8 cellular contexts compared by ENCODE assay signal in genomic region chr3:123027292-123028232, GRCh38. TPM values are rescaled to one million over a fixed set of nuclear protein-coding genes. Genes with fewer than 3 reads are reported as not detected.
DNase-seq lines count a peak whose midpoint lies in the region; ATAC-seq and TF ChIP-seq lines count a peak whose summit lies in the region.

TSS of gene SEMA5B (minus strand) at chr3:123027763. CDS start at chr3:122961263, 66,500 bp downstream.

- intact Hi-C loops in activated CD8-positive, alpha-beta T cell treated with anti-CD3 and anti-CD28 coated beads for 36 hours (cut with micrococcal nuclease): loop anchor here (10.0 kb wide), 2 partner anchors 83 to 273 kb away; no protein-coding TSS in a partner anchor
- intact Hi-C loops in esophagus squamous epithelium (cut with DNase I): loop anchor here (10.0 kb wide), 2 partner anchors 83 to 273 kb away; no protein-coding TSS in a partner anchor

- 0% methylated on average over 4 to 26 of the region's 94 CpGs for WGBS in esophagus squamous epithelium, 2 donors

- POLR2A ChIA-PET in activated CD8-positive, alpha-beta T cell treated with anti-CD3 and anti-CD28 coated beads for 36 hours (lab: Charles Lee): interaction anchor here (0.5 kb wide), 1 partner anchor 586 kb away, joined by 3 read pairs; no protein-coding TSS in a partner anchor
- POLR2A ChIA-PET in naive thymus-derived CD8-positive, alpha-beta T cell (lab: Charles Lee): interaction anchor here (0.5 kb wide), 1 partner anchor 1984 kb away, joined by 3 read pairs; no protein-coding TSS in a partner anchor

- H3K27ac Mint-ChIP-seq in IgD-negative memory B cell: peak within 1 kb of the TSS in 1 of 3 donors; percentile 64
- no peak within 1 kb of the TSS for H3K27ac Mint-ChIP-seq in activated CD8-positive, alpha-beta T cell treated with anti-CD3 and anti-CD28 coated beads for 36 hours
- H3K27ac Mint-ChIP-seq in naive thymus-derived CD8-positive, alpha-beta T cell: peak within 1 kb of the TSS in 3 of 10 donors; percentile 1 to 5 (median 2)

- H3K4me1 ChIP-seq in esophagus squamous epithelium: peaks cover 9 to 36% (median 23%) of the 10 kb centered on the region in 3 donors

- H3K4me3 ChIP-seq in esophagus squamous epithelium: peak within 1 kb of the TSS; percentile 43 to 75 (median 52)

- H3K27me3 Mint-ChIP-seq in IgD-negative memory B cell: peaks cover 35% of the 10 kb centered on the region
- peaks cover 62% of the 10 kb centered on the region for H3K27me3 Mint-ChIP-seq in activated CD8-positive, alpha-beta T cell treated with anti-CD3 and anti-CD28 coated beads for 36 hours
- H3K27me3 Mint-ChIP-seq in naive thymus-derived CD8-positive, alpha-beta T cell: peaks cover 36 to 56% (median 53%) of the 10 kb centered on the region in 5 donors

- no peak for TF ChIP-seq POLR2A in esophagus squamous epithelium (IDR thresholded peaks at IDR 0.05)

- ATAC-seq in activated CD8-positive, alpha-beta T cell treated with anti-CD3 and anti-CD28 coated beads for 36 hours: peak; percentile 48
- ATAC-seq in naive thymus-derived CD8-positive, alpha-beta T cell: peak; percentile 41 to 65
- ATAC-seq in HG03280 (IDR thresholded peaks at IDR 0.05; ENCODE audit: unreplicated experiment) (no peak), HG02938 (IDR thresholded peaks at IDR 0.05; ENCODE audit: unreplicated experiment) (no peak)

- H3K4me1 Mint-ChIP-seq in IgD-negative memory B cell: peaks cover 4 to 13% (median 10%) of the 10 kb centered on the region in 3 donors
- H3K4me1 Mint-ChIP-seq in activated CD8-positive, alpha-beta T cell treated with anti-CD3 and anti-CD28 coated beads for 36 hours (ENCODE audit: low read depth): peaks cover 13% of the 10 kb centered on the region
- H3K4me1 Mint-ChIP-seq in naive thymus-derived CD8-positive, alpha-beta T cell: peaks cover 14 to 28% (median 20%) of the 10 kb centered on the region in 4 donors

- H3K27me3 ChIP-seq in esophagus squamous epithelium: peaks cover 8 to 94% (median 16%) of the 10 kb centered on the region in 4 donors

- CTCF ChIA-PET in activated CD8-positive, alpha-beta T cell treated with anti-CD3 and anti-CD28 coated beads for 36 hours (lab: Charles Lee): interaction anchor here (0.9 to 5.2 kb wide), 15 partner anchors 12 to 1481 kb away, joined by 3 to 38 read pairs (median 4); partner anchors contain the start of genes HSPBAP1, PDIA5 and POLQ

- DNase-seq in DMS114 treated with DMSO at 0.1 percent for 48 hours (lab: John Stamatoyannopoulos, UW; ENCODE audit: unreplicated experiment) (peak; percentile 30), esophagus squamous epithelium (lab: John Stamatoyannopoulos, UW) (no peak), H4 (ENCODE audit: low spot score) (no peak)
- peak; percentile 12 for DNase-seq in activated CD8-positive, alpha-beta T cell treated with anti-CD3 and anti-CD28 coated beads for 36 hours
- peak in 6 of 10 donors; percentile 9 to 29 (median 18) for DNase-seq in naive thymus-derived CD8-positive, alpha-beta T cell

- H3K9me3 Mint-ChIP-seq in IgD-negative memory B cell: peaks cover 0 to 2% (median 2%) of the 10 kb centered on the region in 3 donors
- no peaks in the 10 kb centered on the region for H3K9me3 Mint-ChIP-seq in activated CD8-positive, alpha-beta T cell treated with anti-CD3 and anti-CD28 coated beads for 36 hours
- H3K9me3 Mint-ChIP-seq in naive thymus-derived CD8-positive, alpha-beta T cell: no peaks in the 10 kb centered on the region

- H3K36me3 Mint-ChIP-seq in IgD-negative memory B cell: no peaks in the 10 kb centered on the region
- no peaks in the 10 kb centered on the region for H3K36me3 Mint-ChIP-seq in activated CD8-positive, alpha-beta T cell treated with anti-CD3 and anti-CD28 coated beads for 36 hours (ENCODE audit: low read depth)
- H3K36me3 Mint-ChIP-seq in naive thymus-derived CD8-positive, alpha-beta T cell: peaks cover 0 to 2% (median 0%) of the 10 kb centered on the region in 3 donors

- H3K27ac ChIP-seq in esophagus squamous epithelium: peak within 1 kb of the TSS; percentile 3 to 56 (median 41)

- no peaks in the 10 kb centered on the region for H3K36me3 ChIP-seq in esophagus squamous epithelium

- no peaks in the 10 kb centered on the region for H3K9me3 ChIP-seq in esophagus squamous epithelium

- TF ChIP-seq CTCF in activated CD8-positive, alpha-beta T cell treated with anti-CD3 and anti-CD28 coated beads for 36 hours (IDR thresholded peaks at IDR 0.05): no peak
- peak in 3 of 6 experiments; percentile 4 to 14 (median 5) for TF ChIP-seq CTCF in esophagus squamous epithelium (IDR thresholded peaks at IDR 0.05)

- peak within 1 kb of the TSS; percentile 66 to 93 (median 88) for H3K4me3 Mint-ChIP-seq in IgD-negative memory B cell
- peak within 1 kb of the TSS; percentile 56 for H3K4me3 Mint-ChIP-seq in activated CD8-positive, alpha-beta T cell treated with anti-CD3 and anti-CD28 coated beads for 36 hours
- peak within 1 kb of the TSS; percentile 64 to 90 (median 84) for H3K4me3 Mint-ChIP-seq in naive thymus-derived CD8-positive, alpha-beta T cell

RNA-seq across cellular contexts. Expression of gene SEMA5B, which starts in this region (rescaled TPM):
- polyA plus RNA-seq in IgD-negative memory B cell: not detected
- not detected for total RNA-seq in activated CD8-positive, alpha-beta T cell treated with anti-CD3 and anti-CD28 coated beads for 36 hours
- total RNA-seq in esophagus squamous epithelium: under 1 TPM in 3 of 4 donors, not detected in 1; 0.13 to 0.21 (median 0.19) TPM
- total RNA-seq in naive thymus-derived CD8-positive, alpha-beta T cell: under 1 TPM; 0.16 to 0.47 TPM
- polyA plus RNA-seq in naive thymus-derived CD8-positive, alpha-beta T cell: not detected
- not detected in 2 replicates for total RNA-seq in H4 (2014; rRNA removed; shearing (Covaris generic))

Comparison
In these comparisons a context has a peak if more than half of its experiments do, and no peak if none do; other contexts are left out.
1. Peak in DNase-seq and ATAC-seq in activated CD8-positive, alpha-beta T cell treated with anti-CD3 and anti-CD28 coated beads for 36 hours; RNA of the gene not detected or under 1 TPM.
2. Peak in DNase-seq and ATAC-seq in naive thymus-derived CD8-positive, alpha-beta T cell; RNA of the gene not detected or under 1 TPM.